22 cellular contexts compared by ENCODE assay signal in the genomic region with DNA sequence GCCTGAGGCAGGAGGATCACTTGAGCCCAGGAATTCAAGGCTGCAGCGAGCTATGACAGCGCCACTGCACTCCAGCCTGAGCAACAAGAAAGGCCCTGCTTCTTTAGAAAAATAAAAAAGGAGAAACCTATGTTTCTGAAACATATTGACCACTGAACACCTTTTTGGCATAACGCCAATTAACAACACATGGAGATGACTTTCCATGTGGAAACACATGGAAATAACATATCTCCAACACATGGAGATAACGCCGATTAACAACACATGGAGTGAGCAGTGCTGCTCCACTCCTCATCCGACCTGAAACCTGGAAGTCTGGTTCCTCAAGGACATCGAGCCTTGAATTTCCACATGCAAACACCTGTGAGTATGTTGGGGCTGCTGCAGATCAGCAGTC.
A peak's percentile ranks its signal among the peaks of the same experiment; 100 is the strongest.
DNase-seq lines count a peak whose midpoint lies in the region; ATAC-seq and TF ChIP-seq lines count a peak whose summit lies in the region.
"Had no signal": no experiment of that assay in that cellular context is flagged by ENCODE, and none has a peak within 500 bp of the region (broad histone marks: within the 10 kb centered on the region; RNA-seq: fewer than 3 reads in every experiment).

No MANE protein-coding gene starts in this region.

- intact Hi-C loops in Panc1 (cut with micrococcal nuclease; ENCODE audit: unreplicated experiment) (loop anchor here (5.0 kb wide), 1 partner anchor 118 kb away; no protein-coding TSS in a partner anchor), esophagus muscularis mucosa (cut with DNase I) (no loop called here), thyroid gland (cut with DNase I) (no loop called here)

- no peak for TF ChIP-seq POLR2A in esophagus muscularis mucosa (IDR thresholded peaks at IDR 0.05; ENCODE audit: low read depth)
- TF ChIP-seq POLR2A in thyroid gland (IDR thresholded peaks at IDR 0.05): no peak

- peak overlapping the region; percentile 81 for H3K4ac ChIP-seq in trophoblast cell (ENCODE audit: low read depth, low read length)

- H3K79me2 ChIP-seq in trophoblast cell (ENCODE audit: control insufficient read depth, insufficient read depth, low read length, poor library complexity): peaks cover 20% of the 10 kb centered on the region

- in situ Hi-C loops in Panc1 (cut with HindIII; ENCODE audit: low pct_unique_long_range_greater_than_20kb, low sequenced_read_pairs): no loop called here

- WGBS in esophagus muscularis mucosa: 83% methylated on average over 7 of the region's 7 CpGs
- WGBS in trophoblast cell (ENCODE audit: extremely low coverage, insufficient coverage, insufficient read length): no CpG with 5 or more reads among the region's 7 CpGs
- WGBS in thyroid gland, 2 donors: 84 to 88% methylated on average over 7 of the region's 7 CpGs

- POLR2A ChIA-PET in HEK293 (lab: Yijun Ruan, JAX) (no interaction called here), Panc1 (lab: Charles Lee) (interaction anchor here (0.6 kb wide), 1 partner anchor 110 kb away, joined by 4 read pairs; no protein-coding TSS in a partner anchor)

- H3K36me3 ChIP-seq in HEK293 (ENCODE audit: control insufficient read depth in 2 of 2, insufficient read depth in 1 of 2, low read length in 2 of 2) (no peaks in the 10 kb centered on the region), Panc1 (ENCODE audit: control insufficient read depth, insufficient read depth, low read length) (no peaks in the 10 kb centered on the region), esophagus muscularis mucosa (no peaks in the 10 kb centered on the region), trophoblast cell (ENCODE audit: control insufficient read depth in 1 of 2, insufficient read depth in 2 of 2, low read length in 2 of 2) (no peaks in the 10 kb centered on the region), thyroid gland (no peaks in the 10 kb centered on the region)

- H3K27me3 ChIP-seq in Panc1 (ENCODE audit: control insufficient read depth, insufficient read depth, low read length): no peaks in the 10 kb centered on the region
- H3K27me3 ChIP-seq in esophagus muscularis mucosa: no peaks in the 10 kb centered on the region
- H3K27me3 ChIP-seq in trophoblast cell (ENCODE audit: insufficient read depth, low read length): no peaks in the 10 kb centered on the region
- H3K27me3 ChIP-seq in thyroid gland: no peaks in the 10 kb centered on the region

- peak overlapping the region; percentile 95 for H3K14ac ChIP-seq in trophoblast cell (ENCODE audit: low read length)

- H3K4me2 ChIP-seq in trophoblast cell (ENCODE audit: low read length): no peak overlapping the region

- H4K8ac ChIP-seq in trophoblast cell (ENCODE audit: low read depth, low read length): peak overlapping the region; percentile 87

- TF ChIP-seq CTCF in HEK293 (tag by site-specific recombination; IDR thresholded peaks at IDR 0.05) (no peak), Panc1 (IDR thresholded peaks at IDR 0.05) (no peak), esophagus muscularis mucosa (IDR thresholded peaks at IDR 0.05) (no peak), thyroid gland (IDR thresholded peaks at IDR 0.05) (no peak)

- H3K4me3 ChIP-seq in HEK293 (ENCODE audit: low read depth, low read length) (no peak overlapping the region), Panc1 (ENCODE audit: low read depth in 2 of 2, low read length in 2 of 2) (no peak overlapping the region), esophagus muscularis mucosa (no peak overlapping the region), trophoblast cell (ENCODE audit: low read depth, low read length) (no peak overlapping the region), thyroid gland (replicated peaks in 1 of 3) (no peak overlapping the region)

- peak overlapping the region; percentile 95 for H2BK12ac ChIP-seq in trophoblast cell (ENCODE audit: low read length)

- peak overlapping the region; percentile 99 for H4K91ac ChIP-seq in trophoblast cell (ENCODE audit: low read depth, low read length)

- no TSS peak for BruUV-seq in Panc1 (replicated peaks; lab: Mats Ljungman, UMichigan)

- H3K9ac ChIP-seq in trophoblast cell (ENCODE audit: low read length): no peak overlapping the region

- H4K12ac ChIP-seq in trophoblast cell (ENCODE audit: low read depth, low read length): peak overlapping the region; percentile 1

- peak overlapping the region; percentile 90 for H2BK5ac ChIP-seq in trophoblast cell (ENCODE audit: low read depth, low read length, poor library complexity)

- peak overlapping the region; percentile 24 for H2AFZ ChIP-seq in trophoblast cell (ENCODE audit: insufficient read depth, low read length, poor library complexity)

- peak overlapping the region; percentile 90 for H2AK5ac ChIP-seq in trophoblast cell (ENCODE audit: low read length)

- TF ChIP-seq EP300 in esophagus muscularis mucosa (IDR thresholded peaks at IDR 0.05): no peak

- no peak for ATAC-seq in Panc1
- ATAC-seq in GM18858 (IDR thresholded peaks at IDR 0.05; ENCODE audit: unreplicated experiment): no peak
- ATAC-seq in GM21619 (IDR thresholded peaks at IDR 0.05; ENCODE audit: unreplicated experiment): no peak
- ATAC-seq: PC-3, T-helper 17 cell had no signal

- peak overlapping the region; percentile 87 for H2BK120ac ChIP-seq in trophoblast cell (ENCODE audit: insufficient read depth, low read length, poor library complexity)

- H3K9me3 ChIP-seq in HEK293 (ENCODE audit: control insufficient read depth, insufficient read depth, low read depth, low read length) (no peaks in the 10 kb centered on the region), Panc1 (ENCODE audit: control insufficient read depth, insufficient read depth, low read depth, low read length) (no peaks in the 10 kb centered on the region), esophagus muscularis mucosa (no peaks in the 10 kb centered on the region), trophoblast cell (ENCODE audit: insufficient read depth, low read depth, low read length) (no peaks in the 10 kb centered on the region), thyroid gland (no peaks in the 10 kb centered on the region)

- DNase-seq in Panc1 (ENCODE audit: low read depth, low spot score) (no peak), esophagus muscularis mucosa (ENCODE audit: extremely low spot score) (no peak), trophoblast cell (no peak), thyroid gland (no peak), NCI-H2196 (lab: John Stamatoyannopoulos, UW; ENCODE audit: unreplicated experiment) (no peak)
- DNase-seq: AML-193, COR-L47, H7, NCI-H1105, NCI-H1694, NCI-H2081 treated with DMSO at 0.1 percent for 48 hours, NCI-H2227 treated with DMSO at 0.1 percent for 48 hours, NCI-H524, NCI-H82, PC-3, SIG-M5, T-helper 17 cell had no signal

- peaks cover 63% of the 10 kb centered on the region for H3K79me1 ChIP-seq in trophoblast cell (ENCODE audit: low read length)

- CTCF ChIA-PET in HEK293 (lab: Yijun Ruan, JAX): no interaction called here
- CTCF ChIA-PET in Panc1 (lab: Charles Lee): no interaction called here

- H3K4me1 ChIP-seq in HEK293 (ENCODE audit: control insufficient read depth, insufficient read depth, low read length): no peaks in the 10 kb centered on the region
- H3K4me1 ChIP-seq in Panc1 (ENCODE audit: control insufficient read depth, insufficient read depth, low read length): peaks cover 89% of the 10 kb centered on the region
- H3K4me1 ChIP-seq in esophagus muscularis mucosa: peaks cover 3 to 79% (median 70%) of the 10 kb centered on the region in 4 donors
- H3K4me1 ChIP-seq in trophoblast cell (ENCODE audit: control insufficient read depth in 1 of 2, insufficient read depth in 2 of 2, low read length in 2 of 2): peaks cover 40 to 48% of the 10 kb centered on the region in 2 experiments
- H3K4me1 ChIP-seq in thyroid gland: no peaks in the 10 kb centered on the region

- H3K27ac ChIP-seq in HEK293 (ENCODE audit: extremely low read depth, low read depth, low read length) (no peak overlapping the region), Panc1 (ENCODE audit: low read length) (peak overlapping the region; percentile 84), esophagus muscularis mucosa (replicated peaks in 1 of 4) (peak overlapping the region; percentile 52 to 81 (median 76)), trophoblast cell (ENCODE audit: low read depth, low read length) (peak overlapping the region; percentile 98), thyroid gland (no peak overlapping the region)
- H3K27ac ChIP-seq: HL-60, RWPE1 had no signal

- no peak overlapping the region for H3K23ac ChIP-seq in trophoblast cell (ENCODE audit: low read length)

- H3K18ac ChIP-seq in trophoblast cell (ENCODE audit: low read length): peak overlapping the region; percentile 42

TF ChIP-seq in HEK293, 187 proteins besides CTCF, POLR2A, EP300 and RAD21:
- TF ChIP-seq ZNF133 (tag by site-specific recombination; IDR thresholded peaks at IDR 0.05) (no peak), ZNF423 (tag by site-specific recombination; IDR thresholded peaks at IDR 0.05) (0 out of 2 replicates have a peak, but pooled peaks have one; percentile 18), ZNF248 (tag by site-specific recombination; IDR thresholded peaks at IDR 0.05) (no peak), ZSCAN30 (tag by site-specific recombination; IDR thresholded peaks at IDR 0.05) (no peak)

Comparison
In these comparisons a context has a peak if more than half of its experiments do, and no peak if none do; other contexts are left out.
1. H3K27ac ChIP-seq: peak in Panc1 (single experiment), esophagus muscularis mucosa (4 of 4) and trophoblast cell (single experiment); none in HEK293 (single experiment) and thyroid gland (0 of 3).